13 cellular contexts compared by ENCODE assay signal in the genomic region with DNA sequence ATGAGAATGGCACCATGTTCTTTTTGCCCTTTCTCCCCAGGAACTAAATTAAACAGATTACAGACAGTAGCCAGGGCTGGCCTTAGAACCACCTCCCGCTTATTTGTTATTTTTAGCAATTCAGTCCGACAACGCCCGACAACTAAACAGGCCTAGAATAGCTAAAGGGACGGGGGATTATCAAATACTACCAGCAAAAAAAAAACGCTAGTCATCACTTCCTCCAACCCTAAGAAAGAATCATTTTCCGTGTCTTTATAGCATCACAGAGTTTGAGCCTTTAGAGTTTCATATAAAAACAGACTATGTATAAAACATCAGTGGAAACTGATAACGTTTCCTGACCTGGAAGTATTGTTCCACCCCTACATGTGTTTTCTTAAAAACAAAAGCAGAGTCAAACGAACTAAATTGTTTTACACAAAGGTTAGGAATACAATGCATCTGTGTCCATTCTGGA. TPM values are rescaled to one million over a fixed set of nuclear protein-coding genes. Genes with fewer than 3 reads are reported as not detected.
DNase-seq lines count a peak whose midpoint lies in the region; ATAC-seq and TF ChIP-seq lines count a peak whose summit lies in the region.
"Had no signal": no experiment of that assay in that cellular context is flagged by ENCODE, and none has a peak within 500 bp of the region (broad histone marks: within the 10 kb centered on the region; RNA-seq: fewer than 3 reads in every experiment).

No MANE protein-coding gene starts in this region.

- H3K4me3 ChIP-seq in duodenal mucosa (ENCODE audit: low read depth in 1 of 2, low read length in 2 of 2), result no peak overlapping the region
- H3K4me3 ChIP-seq in gastrocnemius medialis, result no peak overlapping the region
- no peak overlapping the region for H3K4me3 ChIP-seq in prostate gland
- H3K4me3 ChIP-seq in transverse colon, result no peak overlapping the region
- H3K4me3 ChIP-seq: left lung had no signal

- intact Hi-C loops in activated CD4-positive, alpha-beta T cell treated with anti-CD3 and anti-CD28 coated beads, Interleukin-2, amount 10 ng/mL, durations not matched to agents 24 days and 14 days (cut with micrococcal nuclease), result loop anchor here (1.0 to 5.0 kb wide), 2 partner anchors 16 to 35 kb away; a partner anchor contains a TSS
- intact Hi-C loops in gastrocnemius medialis (cut with DNase I; ENCODE audit: low total_unique reads) (no loop called here), prostate gland (cut with DNase I) (no loop called here), transverse colon (cut with DNase I; ENCODE audit: low total_unique reads) (no loop called here)

- no peaks in the 10 kb centered on the region for H3K27me3 Mint-ChIP-seq in activated CD4-positive, alpha-beta T cell treated with anti-CD3 and anti-CD28 coated beads, Interleukin-2, amount 10 ng/mL, durations not matched to agents 24 days and 14 days

- TF ChIP-seq POLR2A in gastrocnemius medialis (IDR thresholded peaks at IDR 0.05) (no peak), prostate gland (IDR thresholded peaks at IDR 0.05) (no peak), transverse colon (IDR thresholded peaks at IDR 0.05) (no peak)

- no peak for DNase-seq in activated CD4-positive, alpha-beta T cell treated with anti-CD3 and anti-CD28 coated beads, Interleukin-2, amount 10 ng/mL, durations not matched to agents 24 days and 14 days
- DNase-seq in activated CD4-positive, alpha-beta T cell treated with anti-CD3 and anti-CD28 coated beads, Interleukin-2, amount 50 U/mL, for 4 hours, result no peak
- DNase-seq in NOMO-1 treated with DMSO at 0.1 percent for 48 hours (lab: John Stamatoyannopoulos, UW; ENCODE audit: unreplicated experiment) (peak; percentile 75), gastrocnemius medialis (no peak), prostate gland (ENCODE audit: low spot score) (no peak), occipital lobe (lab: John Stamatoyannopoulos, UW) (no peak), transverse colon (no peak)
- DNase-seq: DMS 273 treated with DMSO at 0.1 percent for 48 hours, head of caudate nucleus, left lung, nucleus accumbens had no signal

- TF ChIP-seq CTCF in gastrocnemius medialis (IDR thresholded peaks at IDR 0.05 in 4 of 5, conservative IDR thresholded peaks at IDR 0.05 in 1 of 5) (no peak), prostate gland (IDR thresholded peaks at IDR 0.05) (no peak), transverse colon (IDR thresholded peaks at IDR 0.05) (no peak)

- peaks cover 17 to 32% of the 10 kb centered on the region in 2 donors for H3K4me1 ChIP-seq in duodenal mucosa (ENCODE audit: control insufficient read depth in 1 of 2, insufficient read depth in 2 of 2, low read length in 2 of 2)
- H3K4me1 ChIP-seq in gastrocnemius medialis, result peaks cover 21 to 36% of the 10 kb centered on the region in 2 donors
- peaks cover 2% of the 10 kb centered on the region for H3K4me1 ChIP-seq in prostate gland (replicated peaks)
- peaks cover 0 to 11% (median 4%) of the 10 kb centered on the region in 4 donors for H3K4me1 ChIP-seq in transverse colon

- in situ Hi-C loops in gastrocnemius medialis (cut with MboI; ENCODE audit: low sequenced_read_pairs in 4 of 4), result no loop called here
- in situ Hi-C loops in transverse colon (cut with MboI; ENCODE audit: low pct_ligation_motif_present in 1 of 4, low pct_unique_long_range_greater_than_20kb in 1 of 4, low sequenced_read_pairs in 3 of 4), result no loop called here

- H3K36me3 ChIP-seq in duodenal mucosa (ENCODE audit: control insufficient read depth in 1 of 2, insufficient read depth in 2 of 2, low read length in 2 of 2), result no peaks in the 10 kb centered on the region
- H3K36me3 ChIP-seq in gastrocnemius medialis, result no peaks in the 10 kb centered on the region
- H3K36me3 ChIP-seq in prostate gland, result no peaks in the 10 kb centered on the region
- no peaks in the 10 kb centered on the region for H3K36me3 ChIP-seq in transverse colon
- H3K36me3 ChIP-seq: left lung had no signal

- WGBS in prostate gland, result 79% methylated on average over 9 of the region's 9 CpGs
- WGBS in transverse colon (ENCODE audit: low coverage in 1 of 2), 2 donors, result 49 to 66% methylated on average over 9 of the region's 9 CpGs

- no peak for TF ChIP-seq EP300 in transverse colon (IDR thresholded peaks at IDR 0.05; ENCODE audit: low read depth)

- peaks cover 16% of the 10 kb centered on the region for H3K36me3 Mint-ChIP-seq in activated CD4-positive, alpha-beta T cell treated with anti-CD3 and anti-CD28 coated beads, Interleukin-2, amount 10 ng/mL, durations not matched to agents 24 days and 14 days (ENCODE audit: low read depth)

- peak overlapping the region; percentile 63 for H3K4me3 Mint-ChIP-seq in activated CD4-positive, alpha-beta T cell treated with anti-CD3 and anti-CD28 coated beads, Interleukin-2, amount 10 ng/mL, durations not matched to agents 24 days and 14 days
- H3K4me3 Mint-ChIP-seq: brain had no signal

- H3K9me3 ChIP-seq in duodenal mucosa (ENCODE audit: control insufficient read depth in 1 of 2, low read length in 2 of 2) (no peaks in the 10 kb centered on the region), gastrocnemius medialis (no peaks in the 10 kb centered on the region), prostate gland (no peaks in the 10 kb centered on the region), transverse colon (no peaks in the 10 kb centered on the region)
- H3K9me3 ChIP-seq: left lung had no signal

- peak; percentile 16 to 17 for ATAC-seq in gastrocnemius medialis
- ATAC-seq: left lung had no signal

- H3K27ac Mint-ChIP-seq in activated CD4-positive, alpha-beta T cell treated with anti-CD3 and anti-CD28 coated beads, Interleukin-2, amount 10 ng/mL, durations not matched to agents 24 days and 14 days, result peak overlapping the region; percentile 26

- H3K4me1 Mint-ChIP-seq in activated CD4-positive, alpha-beta T cell treated with anti-CD3 and anti-CD28 coated beads, Interleukin-2, amount 10 ng/mL, durations not matched to agents 24 days and 14 days, result peaks cover 36% of the 10 kb centered on the region

- H3K27me3 ChIP-seq in duodenal mucosa (ENCODE audit: control insufficient read depth in 1 of 2, insufficient read depth in 2 of 2, low read length in 2 of 2) (no peaks in the 10 kb centered on the region), gastrocnemius medialis (no peaks in the 10 kb centered on the region), prostate gland (replicated peaks; ENCODE audit: insufficient read depth) (no peaks in the 10 kb centered on the region), transverse colon (no peaks in the 10 kb centered on the region)
- H3K27me3 ChIP-seq: left lung had no signal

- H3K27ac ChIP-seq in duodenal mucosa (ENCODE audit: low read depth, low read length) (peak overlapping the region; percentile 45), gastrocnemius medialis (peak overlapping the region; percentile 69 to 79 (median 73)), prostate gland (no peak overlapping the region), transverse colon (no peak overlapping the region)

- no peaks in the 10 kb centered on the region for H3K9me3 Mint-ChIP-seq in activated CD4-positive, alpha-beta T cell treated with anti-CD3 and anti-CD28 coated beads, Interleukin-2, amount 10 ng/mL, durations not matched to agents 24 days and 14 days
- H3K9me3 Mint-ChIP-seq: brain had no signal

- no peak overlapping the region for H3K9ac ChIP-seq in duodenal mucosa (ENCODE audit: low read depth in 1 of 2, low read length in 2 of 2)

RNA-seq across cellular contexts. Expression of a gene that starts 35.3 kb away (rescaled TPM):
- total RNA-seq in activated CD4-positive, alpha-beta T cell treated with anti-CD3 and anti-CD28 coated beads, Interleukin-2, amount 10 ng/mL, durations not matched to agents 24 days and 14 days, result 51.5 and 57.9 TPM in 2 replicates
- 10 to 100 TPM; 47.9 to 81.0 (median 77.9) TPM for total RNA-seq in gastrocnemius medialis
- 100 to 1,000 TPM in 1 of 2 donors, 10 to 100 TPM in 1; 88.0 to 145 TPM for total RNA-seq in prostate gland
- 36.8 TPM for total RNA-seq in occipital lobe
- total RNA-seq in transverse colon, result 100 to 1,000 TPM in 2 of 4 donors, 10 to 100 TPM in 2; 72.9 to 230 (median 98.4) TPM

Comparison
In these comparisons a context has a peak if more than half of its experiments do, and no peak if none do; other contexts are left out.
1. H3K27ac ChIP-seq: peak in duodenal mucosa (single experiment) and gastrocnemius medialis (4 of 4); none in prostate gland (0 of 2) and transverse colon (0 of 4).